Comparison of ENCODE assay signal across 8 cellular contexts in genomic region chr12:53180931-53181645, GRCh38. TPM values are rescaled to one million over a fixed set of nuclear protein-coding genes. Genes with fewer than 3 reads are reported as not detected.
A peak's percentile ranks its signal among the peaks of the same experiment; 100 is the strongest.
DNase-seq lines count a peak whose midpoint lies in the region; ATAC-seq and TF ChIP-seq lines count a peak whose summit lies in the region.

No MANE protein-coding gene starts in this region.

- intact Hi-C loops in left ventricle myocardium superior (cut with micrococcal nuclease): no loop called here

- peak; percentile 85 for ATAC-seq in SK-N-SH treated with all-trans-retinoic acid at 6 μM for 48 hours
- peak; percentile 83 for ATAC-seq in left ventricle myocardium superior

- DNase-seq in GM03348 (ENCODE audit: low spot score): peak; percentile 90
- peak; percentile 51 for DNase-seq in H4 (ENCODE audit: low spot score)
- peak; percentile 81 for DNase-seq in LHCN-M2 (ENCODE audit: low read depth)
- peak in 31 of 56 donors; percentile 61 to 93 (median 79) for DNase-seq in amygdala (lab: John Stamatoyannopoulos, UW)
- DNase-seq in left ventricle myocardium superior: peak; percentile 89
- DNase-seq in pulmonary artery endothelial cell (ENCODE audit: low read depth, low spot score): peak; percentile 40
- DNase-seq in NCI-H1048 (lab: John Stamatoyannopoulos, UW): no peak

TF ChIP-seq in SK-N-SH treated with all-trans-retinoic acid at 6 μM for 48 hours, 23 proteins besides CTCF, POLR2A, EP300 and RAD21:
- TF ChIP-seq ZFP3 (CRISPR knock-in tag; IDR thresholded peaks at IDR 0.05) (no peak), TSHZ2 (CRISPR knock-in tag; IDR thresholded peaks at IDR 0.05) (0 out of 2 replicates have a peak, but pooled peaks have one; percentile 17)

RNA-seq across cellular contexts. Expression of gene CSAD, which starts 0.4 kb away (rescaled TPM):
- total RNA-seq in H4 (2014; rRNA removed; shearing (Covaris generic)): 0.66 and 2.8 TPM in 2 replicates
- total RNA-seq in LHCN-M2 (2014; rRNA removed): 5.2 and 6.1 TPM in 2 replicates
- polyA plus RNA-seq in LHCN-M2 (2012): 3.5 TPM
- 9.6 TPM for total RNA-seq in left ventricle myocardium superior
- total RNA-seq in pulmonary artery endothelial cell: 4.1 and 4.2 TPM in 2 replicates

RNA-seq across cellular contexts. Expression of gene ZNF740, which starts 0.6 kb away (rescaled TPM):
- 4.7 and 6.3 TPM in 2 replicates for total RNA-seq in H4 (2014; rRNA removed; shearing (Covaris generic))
- 7.4 and 10.5 TPM in 2 replicates for total RNA-seq in LHCN-M2 (2014; rRNA removed)
- 5.0 TPM for polyA plus RNA-seq in LHCN-M2 (2012)
- total RNA-seq in left ventricle myocardium superior: 31.6 TPM
- total RNA-seq in pulmonary artery endothelial cell: 14.1 and 16.9 TPM in 2 replicates

RNA-seq across cellular contexts. Expression of gene ITGB7, which starts 26.0 kb away (rescaled TPM):
- 0.39 and 1.2 TPM in 2 replicates for total RNA-seq in H4 (2014; rRNA removed; shearing (Covaris generic))
- total RNA-seq in LHCN-M2 (2014; rRNA removed): not detected in 2 replicates
- 0.04 TPM for polyA plus RNA-seq in LHCN-M2 (2012)
- 1.3 TPM for total RNA-seq in left ventricle myocardium superior
- total RNA-seq in pulmonary artery endothelial cell: 0.42 TPM in 1 of 2 replicates, not detected in the other

RNA-seq across cellular contexts. Expression of gene RARG, which starts 50.9 kb away (rescaled TPM):
- total RNA-seq in H4 (2014; rRNA removed; shearing (Covaris generic)): 20.0 and 24.2 TPM in 2 replicates
- total RNA-seq in LHCN-M2 (2014; rRNA removed): 16.9 and 17.1 TPM in 2 replicates
- 18.2 TPM for polyA plus RNA-seq in LHCN-M2 (2012)
- total RNA-seq in left ventricle myocardium superior: 16.9 TPM
- 4.2 and 7.4 TPM in 2 replicates for total RNA-seq in pulmonary artery endothelial cell
